In the genomic region with DNA sequence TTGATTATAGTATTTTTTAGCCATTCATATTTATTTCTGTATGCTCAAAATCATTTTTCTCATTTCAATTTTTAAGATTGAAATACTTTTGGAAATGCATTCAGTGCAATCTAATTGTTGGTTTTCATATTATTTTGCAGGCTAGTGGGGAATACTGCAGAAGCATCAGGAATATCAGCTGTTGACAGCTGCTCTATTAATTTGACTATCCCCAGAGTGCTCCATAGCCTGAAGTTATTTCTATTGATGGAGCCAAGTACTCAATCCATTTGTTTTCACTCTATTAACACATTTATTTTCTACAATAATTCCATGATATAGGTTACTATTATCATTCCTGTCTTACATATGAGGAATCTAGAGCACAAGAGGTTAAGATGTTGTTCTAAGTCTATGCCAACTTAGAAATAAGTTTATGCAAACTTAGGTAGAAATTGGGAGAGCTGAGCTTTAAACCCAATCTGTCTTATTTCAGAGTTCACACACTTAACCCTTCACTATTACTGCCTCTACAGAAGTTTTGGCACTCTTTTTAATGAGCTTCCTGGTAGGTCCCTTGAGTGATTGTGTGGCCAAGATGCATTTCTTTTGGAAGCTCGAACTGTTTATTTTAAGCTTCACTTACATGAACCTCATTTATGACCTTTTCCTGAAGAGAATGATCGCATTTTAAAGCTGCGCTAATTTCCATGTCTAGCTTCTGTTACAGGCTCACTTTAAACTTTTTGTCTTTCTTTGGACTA, we compare ENCODE assay signal across 2 cellular contexts.
TF ChIP-seq lines count a peak whose summit lies in the region.

No MANE protein-coding gene starts in this region.

TF ChIP-seq in endothelial cell of umbilical vein, 7 proteins besides CTCF, POLR2A, EP300 and RAD21:
- TF ChIP-seq, protein P1, sequence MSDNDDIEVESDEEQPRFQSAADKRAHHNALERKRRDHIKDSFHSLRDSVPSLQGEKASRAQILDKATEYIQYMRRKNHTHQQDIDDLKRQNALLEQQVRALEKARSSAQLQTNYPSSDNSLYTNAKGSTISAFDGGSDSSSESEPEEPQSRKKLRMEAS (IDR thresholded peaks at IDR 0.05; ENCODE audit: insufficient read depth, insufficient read length) = no peak
- TF ChIP-seq MYC (IDR thresholded peaks at IDR 0.05; ENCODE audit: low read depth, low read length) (no peak), POLR2AphosphoS5 (IDR thresholded peaks at IDR 0.05; ENCODE audit: insufficient read depth, low read depth, low read length) (no peak), JUN (IDR thresholded peaks at IDR 0.05; ENCODE audit: borderline replicate concordance, insufficient read depth, insufficient read length, low read depth) (no peak)

TF ChIP-seq in SK-N-SH, 30 proteins besides CTCF, POLR2A, EP300 and RAD21:
- no peak for TF ChIP-seq POLR2AphosphoS5 (IDR thresholded peaks at IDR 0.05; ENCODE audit: low read depth, low read length)
- no peak for TF ChIP-seq NRF1 (IDR thresholded peaks at IDR 0.05; ENCODE audit: low read depth, low read length)
- TF ChIP-seq ELF1 (IDR thresholded peaks at IDR 0.05) = no peak
- no peak for TF ChIP-seq TCF12 (IDR thresholded peaks at IDR 0.05)
- no peak for TF ChIP-seq USF2 (IDR thresholded peaks at IDR 0.05; ENCODE audit: borderline replicate concordance, low read depth, low read length)
- TF ChIP-seq MXI1 (IDR thresholded peaks at IDR 0.05; ENCODE audit: low read depth, low read length) = no peak
